8 cellular contexts compared by ENCODE assay signal in genomic region chr15:85296615-85297402, GRCh38.
DNase-seq lines count a peak whose midpoint lies in the region; ATAC-seq and TF ChIP-seq lines count a peak whose summit lies in the region.

No MANE protein-coding gene starts in this region.

- no peaks in the 10 kb centered on the region for H3K27me3 ChIP-seq in thyroid gland

- H3K27ac ChIP-seq in thyroid gland, result no peak overlapping the region

- intact Hi-C loops in thyroid gland (cut with DNase I), result loop anchor here (10.0 kb wide), 3 partner anchors 118 to 538 kb away; no protein-coding TSS in a partner anchor

- peak overlapping the region; percentile 66 for H3K4me3 Mint-ChIP-seq in activated T-helper 17 cell treated with anti-CD3 and anti-CD28 coated beads, Interleukin-2, amount 50 U/mL, for 72 hours

- H3K36me3 ChIP-seq in thyroid gland, result no peaks in the 10 kb centered on the region

- TF ChIP-seq CTCF in foreskin fibroblast (IDR thresholded peaks at IDR 0.05; ENCODE audit: low read depth, low read length) (peak; percentile 79), omental fat pad (IDR thresholded peaks at IDR 0.05) (no peak), thyroid gland (IDR thresholded peaks at IDR 0.05) (peak; percentile 37 to 83 (median 72))

- no peak for TF ChIP-seq POLR2A in thyroid gland (IDR thresholded peaks at IDR 0.05)

- no peaks in the 10 kb centered on the region for H3K9me3 ChIP-seq in thyroid gland

- 25 to 27% methylated on average over 14 of the region's 14 CpGs for WGBS in thyroid gland, 2 donors

- H3K27ac Mint-ChIP-seq in activated T-helper 17 cell treated with anti-CD3 and anti-CD28 coated beads, Interleukin-2, amount 50 U/mL, for 72 hours, result no peak overlapping the region

- DNase-seq in Daoy (ENCODE audit: low read depth) (peak; percentile 50), KBM-7 (peak; percentile 92), RKO (ENCODE audit: low spot score) (peak; percentile 86), foreskin fibroblast (peak; percentile 74 to 89), omental fat pad (ENCODE audit: low spot score) (no peak), thyroid gland (peak; percentile 68)

- in situ Hi-C loops in KBM-7 (cut with MboI; ENCODE audit: low pct_unique_long_range_greater_than_20kb, low sequenced_read_pairs), result no loop called here

- peaks cover 12% of the 10 kb centered on the region for H3K4me1 Mint-ChIP-seq in activated T-helper 17 cell treated with anti-CD3 and anti-CD28 coated beads, Interleukin-2, amount 50 U/mL, for 72 hours

- H3K4me1 ChIP-seq in thyroid gland, result peaks cover 4 to 6% of the 10 kb centered on the region in 2 donors

- ATAC-seq in GM21619 (IDR thresholded peaks at IDR 0.05; ENCODE audit: unreplicated experiment), result peak; percentile 94
- peak; percentile 98 for ATAC-seq in activated T-helper 17 cell treated with anti-CD3 and anti-CD28 coated beads, Interleukin-2, amount 50 U/mL, for 72 hours (replicated peaks)
- ATAC-seq in omental fat pad (ENCODE audit: low FRiP score), result peak; percentile 84

- H3K36me3 Mint-ChIP-seq in activated T-helper 17 cell treated with anti-CD3 and anti-CD28 coated beads, Interleukin-2, amount 50 U/mL, for 72 hours (ENCODE audit: low read depth), result no peaks in the 10 kb centered on the region

- H3K27me3 Mint-ChIP-seq in activated T-helper 17 cell treated with anti-CD3 and anti-CD28 coated beads, Interleukin-2, amount 50 U/mL, for 72 hours, result peaks cover 6% of the 10 kb centered on the region

- H3K4me3 ChIP-seq in foreskin fibroblast (ENCODE audit: low read depth in 1 of 2, low read length in 2 of 2), result peak overlapping the region; percentile 33 to 47
- H3K4me3 ChIP-seq in thyroid gland (replicated peaks in 1 of 3), result no peak overlapping the region

- no peaks in the 10 kb centered on the region for H3K9me3 Mint-ChIP-seq in activated T-helper 17 cell treated with anti-CD3 and anti-CD28 coated beads, Interleukin-2, amount 50 U/mL, for 72 hours

Comparison
In these comparisons a context has a peak if more than half of its experiments do, and no peak if none do; other contexts are left out.
1. H3K4me3 ChIP-seq: peak in foreskin fibroblast (2 of 2); none in thyroid gland (0 of 3).
2. CTCF ChIP-seq: peak in foreskin fibroblast (single experiment) and thyroid gland (6 of 6); none in omental fat pad (0 of 3).
3. Peak in every context shown above with its lines, with median percentiles within 50 percentile points of each other: ATAC-seq.